9 cellular contexts compared by ENCODE assay signal in genomic region chr15:51982013-51982769, GRCh38. TPM values are rescaled to one million over a fixed set of nuclear protein-coding genes. Genes with fewer than 3 reads are reported as not detected.
DNase-seq lines count a peak whose midpoint lies in the region; ATAC-seq and TF ChIP-seq lines count a peak whose summit lies in the region.
"Had no signal": no experiment of that assay in that cellular context is flagged by ENCODE, and none has a peak within 500 bp of the region (broad histone marks: within the 10 kb centered on the region; RNA-seq: fewer than 3 reads in every experiment).

No MANE protein-coding gene starts in this region.

- peak; percentile 72 for TF ChIP-seq CTCF in PC-3 (conservative IDR thresholded peaks at IDR 0.05; ENCODE audit: low read depth, low read length)

- H3K9ac ChIP-seq in PC-3 (ENCODE audit: low read length) (peak overlapping the region; percentile 50), rectal smooth muscle tissue (ENCODE audit: low read length) (no peak overlapping the region)

- H3F3A ChIP-seq in PC-3 (ENCODE audit: low read length, unreplicated experiment): no peaks in the 10 kb centered on the region

- H2AFZ ChIP-seq in PC-3 (ENCODE audit: low read length): peak overlapping the region; percentile 57

- H3K79me2 ChIP-seq in PC-3 (ENCODE audit: low read length): no peaks in the 10 kb centered on the region

- no peaks in the 10 kb centered on the region for H3K36me3 ChIP-seq in PC-3 (ENCODE audit: low read depth, low read length)
- no peaks in the 10 kb centered on the region for H3K36me3 ChIP-seq in rectal smooth muscle tissue (ENCODE audit: control insufficient read depth, insufficient read depth, low read length)
- H3K36me3 ChIP-seq: neutrophil had no signal

- H3K27ac ChIP-seq in PC-3 (ENCODE audit: low read length) (peak overlapping the region; percentile 53), rectal smooth muscle tissue (ENCODE audit: low read depth, low read length) (peak overlapping the region; percentile 55)
- H3K27ac ChIP-seq: neutrophil had no signal

- H3K9me3 ChIP-seq in PC-3 (ENCODE audit: low read length): no peaks in the 10 kb centered on the region
- H3K9me3 ChIP-seq: neutrophil had no signal

- ATAC-seq in GM21360 (IDR thresholded peaks at IDR 0.05; ENCODE audit: unreplicated experiment) (peak; percentile 89), HG03575 (IDR thresholded peaks at IDR 0.05; ENCODE audit: extremely low read depth, insufficient number of reproducible peaks, low FRiP score, unreplicated experiment) (peak; percentile 90), PC-3 (peak; percentile 90)

- POLR2A ChIA-PET in PC-3 (lab: Charles Lee; ENCODE audit: unreplicated experiment): interaction anchor here (0.7 to 1.0 kb wide), 2 partner anchors 176 to 197 kb away, joined by 7 to 23 read pairs; no protein-coding TSS in a partner anchor

- no peaks in the 10 kb centered on the region for H3K9me2 ChIP-seq in PC-3 (replicated peaks; ENCODE audit: low read length)

- H4K20me1 ChIP-seq in PC-3 (ENCODE audit: low read length): no peaks in the 10 kb centered on the region

- H3K27me3 ChIP-seq in PC-3 (ENCODE audit: low read length) (no peaks in the 10 kb centered on the region), rectal smooth muscle tissue (ENCODE audit: control insufficient read depth, insufficient read depth, low read length) (no peaks in the 10 kb centered on the region)
- H3K27me3 ChIP-seq: neutrophil had no signal

- DNase-seq in Daoy (ENCODE audit: low read depth) (peak; percentile 79), PC-3 (peak; percentile 76), germinal center (ENCODE audit: low spot score) (peak; percentile 72), islet precursor cell (no peak)
- peak; percentile 35 for DNase-seq in activated effector memory CD4-positive, alpha-beta T cell treated with Interleukin-2 at 50 U/mL for 16 hours

- peak overlapping the region; percentile 47 for H3K4me3 ChIP-seq in PC-3 (ENCODE audit: low read length)
- H3K4me3 ChIP-seq in rectal smooth muscle tissue (ENCODE audit: low read length): peak overlapping the region; percentile 32

- peak overlapping the region; percentile 72 for H3K4me2 ChIP-seq in PC-3 (ENCODE audit: low read length)

- CTCF ChIA-PET in PC-3 (lab: Charles Lee): interaction anchor here (1.4 kb wide), 1 partner anchor 97 kb away, joined by 5 read pairs; no protein-coding TSS in a partner anchor

- BruUV-seq in PC-3 (replicated peaks; lab: Mats Ljungman, UMichigan): TSS peak; percentile 71

- intact Hi-C loops in PC-3 (cut with micrococcal nuclease): loop anchor here (1.0 to 5.0 kb wide), 5 partner anchors 39 to 158 kb away; no protein-coding TSS in a partner anchor

- peaks cover 19% of the 10 kb centered on the region for H3K4me1 ChIP-seq in PC-3 (ENCODE audit: insufficient read depth, low read length)
- peaks cover 7% of the 10 kb centered on the region for H3K4me1 ChIP-seq in rectal smooth muscle tissue (ENCODE audit: control insufficient read depth, insufficient read depth, low read length)

RNA-seq across cellular contexts. Expression of gene LEO1, which starts 10.6 kb away (rescaled TPM):
- total RNA-seq in Daoy (2014; rRNA removed; shearing (Covaris generic)): 126 and 151 TPM in 2 replicates
- 24.1 and 32.4 TPM in 2 replicates for total RNA-seq in PC-3 (2014; rRNA removed)

RNA-seq across cellular contexts. Expression of gene MAPK6, which starts 36.8 kb away (rescaled TPM):
- total RNA-seq in Daoy (2014; rRNA removed; shearing (Covaris generic)): 113 and 119 TPM in 2 replicates
- 21.9 and 22.5 TPM in 2 replicates for total RNA-seq in PC-3 (2014; rRNA removed)
